ENCODE assay signal across 2 cellular contexts in genomic region chr7:100923616-100924015, GRCh38. TPM values are rescaled to one million over a fixed set of nuclear protein-coding genes. Genes with fewer than 3 reads are reported as not detected.
"Had no signal": no experiment of that assay in that cellular context is flagged by ENCODE, and none has a peak within 500 bp of the region (broad histone marks: within the 10 kb centered on the region; RNA-seq: fewer than 3 reads in every experiment).

No MANE protein-coding gene starts in this region.

RNA-seq across cellular contexts. Expression of gene MUC3A, which starts 25.7 kb away (rescaled TPM):
- total RNA-seq: HepG2 had no signal
- polyA plus RNA-seq: IgD-negative memory B cell had no signal

RNA-seq across cellular contexts. Expression of gene ACHE, which starts 27.9 kb away (rescaled TPM):
- polyA plus RNA-seq: IgD-negative memory B cell had no signal

RNA-seq across cellular contexts. Expression of gene MUC12, which starts 45.7 kb away (rescaled TPM):
- total RNA-seq: HepG2 had no signal
- polyA plus RNA-seq: HepG2, IgD-negative memory B cell had no signal
